17 cellular contexts compared by ENCODE assay signal in the genomic region with DNA sequence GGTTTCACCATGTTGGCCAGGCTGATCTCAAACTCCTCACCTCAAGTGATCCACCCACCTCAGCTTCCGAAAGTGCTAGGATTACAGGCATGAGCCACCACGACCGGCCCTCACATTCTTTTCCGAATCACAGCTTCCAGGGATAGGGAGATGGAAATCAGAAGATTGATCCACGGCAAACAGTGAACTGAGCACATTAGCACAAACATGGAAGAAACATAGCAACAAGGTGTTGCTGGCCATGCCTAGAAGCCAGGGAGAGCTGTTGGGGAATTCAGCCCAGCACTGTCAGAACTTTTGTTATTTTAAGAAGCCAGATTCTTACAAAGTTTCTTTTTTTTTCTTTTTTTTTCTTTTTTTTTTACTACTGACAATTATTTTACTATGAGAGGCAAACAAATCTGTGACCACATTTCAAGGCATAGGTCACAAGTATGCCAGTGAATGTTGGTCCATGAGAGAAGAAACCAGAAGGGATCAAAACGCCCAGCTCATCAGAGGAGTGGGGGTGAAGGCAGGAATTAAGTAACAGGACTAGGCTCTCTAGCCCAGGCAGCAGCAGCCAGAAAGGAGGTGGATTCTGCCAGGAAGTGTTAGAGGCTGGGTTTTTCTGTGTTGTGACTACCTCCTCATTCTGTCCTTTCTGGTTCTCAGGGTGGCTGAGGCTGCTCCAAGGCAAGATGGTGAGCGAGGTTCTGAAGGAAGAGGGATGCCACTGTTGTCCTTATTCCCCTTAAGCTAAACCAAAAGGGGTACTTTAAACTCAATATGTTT. TPM values are rescaled to one million over a fixed set of nuclear protein-coding genes. Genes with fewer than 3 reads are reported as not detected.
"Had no signal": no experiment of that assay in that cellular context is flagged by ENCODE, and none has a peak within 500 bp of the region (broad histone marks: within the 10 kb centered on the region; RNA-seq: fewer than 3 reads in every experiment).

No MANE protein-coding gene starts in this region.

- H3K4me3 ChIP-seq: ascending aorta, esophagus muscularis mucosa, suprapubic skin had no signal

- H3K36me3 ChIP-seq: ascending aorta, esophagus muscularis mucosa, suprapubic skin had no signal

- H3K9me3 Mint-ChIP-seq: activated T-cell treated with anti-CD3 and anti-CD28 coated beads, Interleukin-2, amount 50 U/mL, for 4 hours; nephron progenitor cell had no signal

- H3K9me3 ChIP-seq: ascending aorta, esophagus muscularis mucosa, suprapubic skin had no signal

- H3K27me3 Mint-ChIP-seq: activated naive CD8-positive, alpha-beta T cell treated with anti-CD3 and anti-CD28 coated beads, Interleukin-2, amount 10 ng/mL, durations not matched to agents 7 days and 5 days; T-helper 17 cell had no signal

- H3K4me3 Mint-ChIP-seq: activated naive CD8-positive, alpha-beta T cell treated with anti-CD3 and anti-CD28 coated beads, Interleukin-2, amount 10 ng/mL, durations not matched to agents 7 days and 5 days; activated T-cell treated with anti-CD3 and anti-CD28 coated beads, Interleukin-2, amount 50 U/mL, for 4 hours; nephron progenitor cell; T-helper 17 cell had no signal

- H3K27ac ChIP-seq: ascending aorta, esophagus muscularis mucosa, suprapubic skin had no signal

- H3K27me3 ChIP-seq: ascending aorta, esophagus muscularis mucosa, suprapubic skin had no signal

- H3K4me1 ChIP-seq: ascending aorta, esophagus muscularis mucosa, suprapubic skin had no signal

- DNase-seq: activated CD4-positive, alpha-beta T cell treated with anti-CD3 and anti-CD28 coated beads, Interleukin-2, amount 50 U/mL, for 4 hours; activated CD4-positive, CD25-positive, alpha-beta regulatory T cell treated with anti-CD3 and anti-CD28 coated beads, Interleukin-2, amount 50 U/mL, for 72 hours; activated gamma-delta T cell; activated naive CD8-positive, alpha-beta T cell treated with anti-CD3 and anti-CD28 coated beads, Interleukin-2, amount 10 ng/mL, durations not matched to agents 7 days and 5 days; activated T-cell treated with anti-CD3 and anti-CD28 coated beads, Interleukin-2, amount 50 U/mL, for 4 hours; glutamatergic neuron; mesenchymal stem cell; nephron progenitor cell; stimulated activated CD4-positive, alpha-beta T cell treated with anti-CD3 and anti-CD28 coated beads, Interleukin-4, amount 100 ng/mL, for 1 hour; stimulated activated CD8-positive, alpha-beta memory T cell treated with anti-CD3 and anti-CD28 coated beads, Interleukin-4, amount 100 ng/mL, for 48 hours; stimulated activated naive CD8-positive, alpha-beta T cell treated with anti-CD3 and anti-CD28 coated beads, Interleukin-15, Interleukin-2, amounts not matched to agents 100 U/mL and 50 U/mL, for 24 hours; T-helper 17 cell had no signal

- ATAC-seq: activated T-cell treated with anti-CD3 and anti-CD28 coated beads, Interleukin-2, amount 50 U/mL, for 4 hours; left lobe of liver; stimulated activated naive CD8-positive, alpha-beta T cell treated with anti-CD3 and anti-CD28 coated beads, Interleukin-15, Interleukin-2, amounts not matched to agents 100 U/mL and 50 U/mL, for 24 hours; T-helper 17 cell had no signal

- H3K27ac Mint-ChIP-seq: activated naive CD8-positive, alpha-beta T cell treated with anti-CD3 and anti-CD28 coated beads, Interleukin-2, amount 10 ng/mL, durations not matched to agents 7 days and 5 days; nephron progenitor cell; T-helper 17 cell had no signal

RNA-seq across cellular contexts. Expression of gene TEC, which starts 44.1 kb away (rescaled TPM):
- total RNA-seq: osteocyte had no signal
